ENCODE assay signal across 9 cellular contexts in the genomic region with DNA sequence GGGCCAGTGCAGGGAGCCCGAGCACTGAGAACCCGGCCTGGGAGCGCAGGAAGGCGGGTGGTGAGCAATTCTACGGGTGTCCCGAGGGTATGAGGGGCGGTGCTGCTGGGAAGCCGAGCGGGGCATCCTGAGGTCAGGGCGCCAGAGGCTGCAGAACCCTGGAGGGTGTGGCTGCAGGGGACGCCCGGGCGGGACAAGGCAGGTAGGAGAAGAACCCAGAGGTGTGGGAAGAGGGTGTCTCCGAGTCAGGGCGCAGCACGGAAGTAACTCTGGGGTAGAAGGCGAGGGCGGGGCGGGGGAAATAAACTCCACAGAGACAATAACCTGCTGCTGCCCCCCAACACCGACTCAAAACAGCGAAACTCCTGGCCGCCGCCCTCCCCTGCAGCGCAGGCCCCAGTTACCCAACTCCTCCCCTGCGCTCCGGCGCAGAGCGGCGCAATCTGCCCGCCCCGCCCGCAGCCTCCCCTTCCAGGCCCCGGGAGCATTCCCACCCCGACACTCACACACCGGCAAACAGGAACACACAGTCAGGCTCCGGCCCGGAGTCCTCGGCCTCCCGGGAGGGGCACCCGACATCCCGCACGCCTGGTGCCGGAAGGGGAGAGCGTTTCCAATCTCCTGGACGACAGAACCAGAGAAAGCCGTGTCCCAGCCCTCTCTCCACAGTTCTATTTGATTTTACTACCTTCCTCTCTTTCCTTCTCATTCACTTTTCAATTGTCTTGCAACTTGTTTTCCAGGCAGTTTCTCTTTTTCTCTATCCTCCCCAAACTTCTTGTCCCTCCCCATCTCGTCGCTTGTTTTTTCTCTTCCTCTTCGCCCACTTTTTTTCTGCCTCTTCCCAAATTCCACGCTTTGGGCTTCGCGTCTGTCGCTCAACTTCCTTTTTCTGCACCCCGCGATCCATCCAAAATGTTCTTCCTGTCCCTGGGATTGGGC. TPM values are rescaled to one million over a fixed set of nuclear protein-coding genes. Genes with fewer than 3 reads are reported as not detected.
A peak's percentile ranks its signal among the peaks of the same experiment; 100 is the strongest.
DNase-seq lines count a peak whose midpoint lies in the region; ATAC-seq and TF ChIP-seq lines count a peak whose summit lies in the region.
"Had no signal": no experiment of that assay in that cellular context is flagged by ENCODE, and none has a peak within 500 bp of the region (broad histone marks: within the 10 kb centered on the region; RNA-seq: fewer than 3 reads in every experiment).

No MANE protein-coding gene starts in this region.

- H3K27me3 Mint-ChIP-seq in CD8-positive, alpha-beta memory T cell, result peaks cover 61 to 87% of the 10 kb centered on the region in 2 donors
- peaks cover 63 to 74% of the 10 kb centered on the region in 2 donors for H3K27me3 Mint-ChIP-seq in natural killer cell treated with Interleukin-12 subunit alpha and Interleukin-12 subunit beta and Interleukin-15 and Interleukin-18, amount 100 ng/mL, for 72 hours

- no peak for DNase-seq in CD8-positive, alpha-beta memory T cell
- DNase-seq in LoVo (ENCODE audit: low spot score) (peak; percentile 40), coronary artery (ENCODE audit: low spot score) (no peak), DMS79 (lab: John Stamatoyannopoulos, UW) (no peak), GDM1 (lab: John Stamatoyannopoulos, UW) (no peak)
- DNase-seq in natural killer cell treated with Interleukin-12 subunit alpha and Interleukin-12 subunit beta and Interleukin-15 and Interleukin-18, amount 100 ng/mL, for 72 hours (ENCODE audit: low spot score), result no peak

- no peaks in the 10 kb centered on the region for H3K36me3 ChIP-seq in CD8-positive, alpha-beta memory T cell (ENCODE audit: insufficient read depth, low read length)

- CTCF ChIA-PET in CD8-positive, alpha-beta memory T cell (lab: Charles Lee), result no interaction called here

- H3K27me3 ChIP-seq in CD8-positive, alpha-beta memory T cell (ENCODE audit: insufficient read depth, low read length, poor library complexity, severe bottlenecking), result peaks cover 32% of the 10 kb centered on the region

- no peak overlapping the region for H3K4me3 ChIP-seq in CD8-positive, alpha-beta memory T cell (ENCODE audit: low read length)
- H3K4me3 ChIP-seq in coronary artery, result peak overlapping the region; percentile 61

- H3K36me3 Mint-ChIP-seq in CD8-positive, alpha-beta memory T cell, result no peaks in the 10 kb centered on the region
- peaks cover 4% of the 10 kb centered on the region for H3K36me3 Mint-ChIP-seq in natural killer cell treated with Interleukin-12 subunit alpha and Interleukin-12 subunit beta and Interleukin-15 and Interleukin-18, amount 100 ng/mL, for 72 hours

- H3K4me1 ChIP-seq in CD8-positive, alpha-beta memory T cell (ENCODE audit: insufficient read depth, low read length), result peaks cover 29% of the 10 kb centered on the region

- POLR2A ChIA-PET in CD8-positive, alpha-beta memory T cell (lab: Charles Lee), result no interaction called here

- no peaks in the 10 kb centered on the region for H3K9me3 ChIP-seq in CD8-positive, alpha-beta memory T cell (ENCODE audit: low read length)

- no peak for ATAC-seq in natural killer cell treated with Interleukin-12 subunit alpha and Interleukin-12 subunit beta and Interleukin-15 and Interleukin-18, amount 100 ng/mL, for 72 hours
- ATAC-seq in HG03135 (IDR thresholded peaks at IDR 0.05; ENCODE audit: unreplicated experiment), result no peak
- ATAC-seq in activated CD4-positive, CD25-positive, alpha-beta regulatory T cell treated with anti-CD3 and anti-CD28 coated beads, Interleukin-2, amount 50 U/mL, for 24 hours, result no peak

- H3K4me3 Mint-ChIP-seq in CD8-positive, alpha-beta memory T cell, result peak overlapping the region; percentile 58 to 84 (median 73)
- peak overlapping the region; percentile 57 for H3K4me3 Mint-ChIP-seq in natural killer cell treated with Interleukin-12 subunit alpha and Interleukin-12 subunit beta and Interleukin-15 and Interleukin-18, amount 100 ng/mL, for 72 hours

- H3K27ac Mint-ChIP-seq in CD8-positive, alpha-beta memory T cell, result peak overlapping the region in 1 of 8 donors; percentile 58
- H3K27ac Mint-ChIP-seq in natural killer cell treated with Interleukin-12 subunit alpha and Interleukin-12 subunit beta and Interleukin-15 and Interleukin-18, amount 100 ng/mL, for 72 hours, result no peak overlapping the region

- no peak for TF ChIP-seq CTCF in coronary artery (IDR thresholded peaks at IDR 0.05)

- peaks cover 30 to 40% (median 37%) of the 10 kb centered on the region in 3 donors for H3K4me1 Mint-ChIP-seq in CD8-positive, alpha-beta memory T cell
- peaks cover 16% of the 10 kb centered on the region in 2 donors for H3K4me1 Mint-ChIP-seq in natural killer cell treated with Interleukin-12 subunit alpha and Interleukin-12 subunit beta and Interleukin-15 and Interleukin-18, amount 100 ng/mL, for 72 hours (ENCODE audit: low read depth in 2 of 2)

- peaks cover 0 to 10% (median 5%) of the 10 kb centered on the region in 5 donors for H3K9me3 Mint-ChIP-seq in CD8-positive, alpha-beta memory T cell
- H3K9me3 Mint-ChIP-seq in natural killer cell treated with Interleukin-12 subunit alpha and Interleukin-12 subunit beta and Interleukin-15 and Interleukin-18, amount 100 ng/mL, for 72 hours, result no peaks in the 10 kb centered on the region

- no peak overlapping the region for H3K27ac ChIP-seq in CD8-positive, alpha-beta memory T cell (ENCODE audit: low read depth, low read length)
- no peak overlapping the region for H3K27ac ChIP-seq in coronary artery
- H3K27ac ChIP-seq: HL-60 had no signal

RNA-seq across cellular contexts. Expression of a gene that starts 2.4 kb away (rescaled TPM):
- total RNA-seq in CD8-positive, alpha-beta memory T cell, result not detected
- polyA plus RNA-seq in CD8-positive, alpha-beta memory T cell, result not detected
- not detected for total RNA-seq in natural killer cell treated with Interleukin-12 subunit alpha and Interleukin-12 subunit beta and Interleukin-15 and Interleukin-18, amount 100 ng/mL, for 72 hours

RNA-seq across cellular contexts. Expression of a gene that starts 31.9 kb away (rescaled TPM):
- 10 to 100 TPM in 1 of 2 experiments, 1 to 10 TPM in 1; 9.3 to 10.2 TPM for total RNA-seq in CD8-positive, alpha-beta memory T cell
- polyA plus RNA-seq in CD8-positive, alpha-beta memory T cell, result 6.8 TPM
- total RNA-seq in natural killer cell treated with Interleukin-12 subunit alpha and Interleukin-12 subunit beta and Interleukin-15 and Interleukin-18, amount 100 ng/mL, for 72 hours, result 10 to 100 TPM in 1 of 2 donors, 1 to 10 TPM in 1; 9.6 to 11.5 TPM
